8 cellular contexts compared by ENCODE assay signal in genomic region chr3:113844622-113845222, GRCh38. TPM values are rescaled to one million over a fixed set of nuclear protein-coding genes. Genes with fewer than 3 reads are reported as not detected.
DNase-seq lines count a peak whose midpoint lies in the region; ATAC-seq and TF ChIP-seq lines count a peak whose summit lies in the region.

No MANE protein-coding gene starts in this region.

- no peaks in the 10 kb centered on the region for H3K9me3 Mint-ChIP-seq in Caco-2 (ENCODE audit: unreplicated experiment)
- no peaks in the 10 kb centered on the region for H3K9me3 Mint-ChIP-seq in nephron

- no peak for ATAC-seq in HG02642 (IDR thresholded peaks at IDR 0.05; ENCODE audit: poor library complexity, unreplicated experiment)

- H3K4me1 ChIP-seq in Caco-2, result peaks cover 8% of the 10 kb centered on the region

- POLR2A ChIA-PET in Caco-2 (lab: Charles Lee), result interaction anchor here (0.6 kb wide), 1 partner anchor 51 kb away, joined by 3 read pairs; no protein-coding TSS in a partner anchor

- H3K9me3 ChIP-seq in Caco-2, result no peaks in the 10 kb centered on the region

- H3K4me3 Mint-ChIP-seq in Caco-2 (ENCODE audit: unreplicated experiment) (no peak overlapping the region), nephron (no peak overlapping the region)

- H3K4me1 Mint-ChIP-seq in Caco-2 (ENCODE audit: low read depth, unreplicated experiment), result peaks cover 7% of the 10 kb centered on the region
- no peaks in the 10 kb centered on the region for H3K4me1 Mint-ChIP-seq in nephron

- TF ChIP-seq CTCF in Caco-2 (IDR thresholded peaks at IDR 0.05; ENCODE audit: insufficient read depth in 1 of 2, low read depth in 1 of 2, low read length in 1 of 2, severe bottlenecking in 1 of 2, unreplicated experiment in 1 of 2) (peak; percentile 57 to 58), dorsolateral prefrontal cortex (IDR thresholded peaks at IDR 0.05 in 54 of 56, conservative IDR thresholded peaks at IDR 0.05 in 2 of 56; ENCODE audit: low read depth in 1 of 56, partially characterized antibody in 56 of 56) (peak in 55 of 56 donors; percentile 29 to 71 (median 57)), nephron (IDR thresholded peaks at IDR 0.05; ENCODE audit: unreplicated experiment in 3 of 3) (peak; percentile 54 to 68 (median 61))

- peak in 1 of 2 experiments; percentile 21 for DNase-seq in Caco-2
- DNase-seq in HCEC 1CT, result peak; percentile 24
- peak; percentile 50 for DNase-seq in NCI-H69 (lab: John Stamatoyannopoulos, UW)
- DNase-seq in dorsolateral prefrontal cortex, result no peak
- no peak for DNase-seq in GM19240 (ENCODE audit: insufficient read length, low spot score)
- no peak for DNase-seq in HK-2 (ENCODE audit: unreplicated experiment)

- intact Hi-C loops in Caco-2 (cut with micrococcal nuclease; ENCODE audit: unreplicated experiment), result loop anchor here (1.0 kb wide), 2 partner anchors 46 to 69 kb away; no protein-coding TSS in a partner anchor
- intact Hi-C loops in dorsolateral prefrontal cortex (cut with DNase I), result no loop called here

- H3K27ac ChIP-seq in dorsolateral prefrontal cortex, result no peak overlapping the region

- CTCF ChIA-PET in Caco-2 (lab: Charles Lee), result interaction anchor here (1.0 to 2.6 kb wide), 5 partner anchors 19 to 69 kb away, joined by 3 to 24 read pairs (median 7); no protein-coding TSS in a partner anchor

- H3K27me3 Mint-ChIP-seq in Caco-2 (ENCODE audit: insufficient read depth, unreplicated experiment) (no peaks in the 10 kb centered on the region), nephron (ENCODE audit: low read depth) (peaks cover 4% of the 10 kb centered on the region)

- H3K36me3 Mint-ChIP-seq in Caco-2 (ENCODE audit: insufficient read depth, unreplicated experiment) (no peaks in the 10 kb centered on the region), nephron (ENCODE audit: low read depth) (no peaks in the 10 kb centered on the region)

- H3K27ac Mint-ChIP-seq in Caco-2 (ENCODE audit: unreplicated experiment), result no peak overlapping the region
- H3K27ac Mint-ChIP-seq in nephron, result peak overlapping the region in 1 of 3 experiments; percentile 15

- no peaks in the 10 kb centered on the region for H3K36me3 ChIP-seq in Caco-2 (ENCODE audit: control insufficient read depth, insufficient read depth, low read length)

- H3K4me3 ChIP-seq in Caco-2 (ENCODE audit: low read depth, low read length), result no peak overlapping the region
- no peak overlapping the region for H3K4me3 ChIP-seq in dorsolateral prefrontal cortex

- no TSS peak for BruUV-seq in Caco-2 (replicated peaks; lab: Mats Ljungman, UMichigan)

- H3K27me3 ChIP-seq in Caco-2 (replicated peaks; ENCODE audit: control insufficient read depth, insufficient read depth, low read length) (no peaks in the 10 kb centered on the region), dorsolateral prefrontal cortex (no peaks in the 10 kb centered on the region)

RNA-seq across cellular contexts. Expression of gene GRAMD1C, which starts 6.1 kb away (rescaled TPM):
- total RNA-seq in Caco-2 (2022) (3.9 and 4.2 TPM in 2 replicates), dorsolateral prefrontal cortex (10 to 100 TPM in 118 of 120 experiments, 1 to 10 TPM in 2; 8.4 to 46.7 (median 22.7) TPM)

Comparison
In these comparisons a context has a peak if more than half of its experiments do, and no peak if none do; other contexts are left out.
1. DNase-seq: peak in HCEC 1CT (single experiment) and NCI-H69 (single experiment); none in dorsolateral prefrontal cortex (0 of 10), GM19240 (single experiment) and HK-2 (single experiment).
2. Peak in every context shown above with its lines, with median percentiles within 50 percentile points of each other: CTCF ChIP-seq.